ENCODE assay signal across 8 cellular contexts in the genomic region with DNA sequence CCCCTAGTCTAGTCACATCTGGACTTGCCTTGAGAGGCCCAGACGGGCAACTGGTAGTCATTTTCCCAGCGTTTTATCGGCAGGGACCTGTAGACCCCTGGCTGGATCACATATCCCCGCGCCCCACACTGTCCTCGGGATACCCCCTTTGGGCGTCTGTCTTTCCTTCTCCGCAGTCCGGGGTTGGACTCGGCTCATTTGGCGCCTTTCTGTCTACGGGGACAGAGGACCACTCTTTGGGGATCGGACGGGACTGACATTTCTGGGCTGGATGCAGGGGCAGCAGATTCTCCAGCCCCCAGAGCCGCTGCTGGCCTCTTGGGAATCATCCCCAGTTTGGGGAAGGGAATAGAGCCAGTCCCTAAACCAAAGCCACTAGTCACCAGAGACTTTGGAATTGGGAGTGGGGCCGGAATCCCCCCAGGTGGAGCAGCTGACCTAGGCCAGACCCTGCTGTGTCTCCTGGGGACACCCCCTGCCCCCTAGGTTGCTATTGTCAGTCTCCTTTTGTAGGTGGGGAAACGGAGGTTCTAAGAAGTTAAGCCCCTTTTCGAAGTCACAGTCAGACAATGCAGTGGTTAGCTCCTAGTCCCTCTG. TPM values are rescaled to one million over a fixed set of nuclear protein-coding genes. Genes with fewer than 3 reads are reported as not detected.
A peak's percentile ranks its signal among the peaks of the same experiment; 100 is the strongest.
DNase-seq lines count a peak whose midpoint lies in the region; ATAC-seq and TF ChIP-seq lines count a peak whose summit lies in the region.

No MANE protein-coding gene starts in this region.

- H3K4me1 Mint-ChIP-seq in natural killer cell treated with Interleukin-12 subunit alpha and Interleukin-12 subunit beta and Interleukin-15 and Interleukin-18, amount 100 ng/mL, for 72 hours (ENCODE audit: low read depth in 2 of 2): peaks cover 40 to 41% of the 10 kb centered on the region in 2 donors

- peak overlapping the region; percentile 89 for H3K9ac ChIP-seq in Loucy (ENCODE audit: low read depth, low read length, poor library complexity, severe bottlenecking)

- peaks cover 4% of the 10 kb centered on the region for H3K36me3 Mint-ChIP-seq in natural killer cell treated with Interleukin-12 subunit alpha and Interleukin-12 subunit beta and Interleukin-15 and Interleukin-18, amount 100 ng/mL, for 72 hours

- peak overlapping the region; percentile 92 for H3K27ac ChIP-seq in effector memory CD4-positive, alpha-beta T cell (ENCODE audit: insufficient read depth, low read length, poor library complexity, severe bottlenecking)

- H3K36me3 ChIP-seq in Loucy (ENCODE audit: insufficient read depth, low read length): no peaks in the 10 kb centered on the region
- H3K36me3 ChIP-seq in effector memory CD4-positive, alpha-beta T cell (ENCODE audit: control insufficient read depth, insufficient read depth, low read length): peaks cover 3% of the 10 kb centered on the region

- no peaks in the 10 kb centered on the region for H3F3A ChIP-seq in Loucy (ENCODE audit: low read depth)

- peak overlapping the region; percentile 91 for H3K4me3 Mint-ChIP-seq in natural killer cell treated with Interleukin-12 subunit alpha and Interleukin-12 subunit beta and Interleukin-15 and Interleukin-18, amount 100 ng/mL, for 72 hours

- H3K79me2 ChIP-seq in Loucy (ENCODE audit: insufficient read depth, low read length): peaks cover 39% of the 10 kb centered on the region

- H3K4me3 ChIP-seq in GM12865 (ENCODE audit: low read depth, low read length) (peak overlapping the region; percentile 96), Loucy (ENCODE audit: low read length, poor library complexity, severe bottlenecking) (peak overlapping the region; percentile 88)
- H3K4me3 ChIP-seq in effector memory CD4-positive, alpha-beta T cell (ENCODE audit: insufficient read depth, low read depth, low read length, poor library complexity, severe bottlenecking): peak overlapping the region; percentile 73

- no peaks in the 10 kb centered on the region for H3K9me3 ChIP-seq in Loucy (ENCODE audit: insufficient read depth, low read depth, low read length)
- H3K9me3 ChIP-seq in effector memory CD4-positive, alpha-beta T cell (ENCODE audit: control insufficient read depth, low read length): no peaks in the 10 kb centered on the region

- H3K4me1 ChIP-seq in Loucy (ENCODE audit: insufficient read depth, low read length, poor library complexity, severe bottlenecking): peaks cover 58% of the 10 kb centered on the region
- H3K4me1 ChIP-seq in effector memory CD4-positive, alpha-beta T cell (ENCODE audit: control insufficient read depth, insufficient read depth, low read length, poor library complexity, severe bottlenecking): peaks cover 20% of the 10 kb centered on the region

- H3K27ac Mint-ChIP-seq in natural killer cell treated with Interleukin-12 subunit alpha and Interleukin-12 subunit beta and Interleukin-15 and Interleukin-18, amount 100 ng/mL, for 72 hours: peak overlapping the region; percentile 82 to 93

- TF ChIP-seq CTCF in GM12865 (IDR thresholded peaks at IDR 0.05; ENCODE audit: insufficient read depth, low read depth, low read length, missing control alignments) (no peak), Loucy (conservative IDR thresholded peaks at IDR 0.05; ENCODE audit: low read length) (no peak)

- peak overlapping the region; percentile 98 for H3K4me2 ChIP-seq in Loucy (ENCODE audit: low read depth, low read length, poor library complexity, severe bottlenecking)

- no peaks in the 10 kb centered on the region for H3K9me2 ChIP-seq in Loucy (replicated peaks; ENCODE audit: low read depth, low read length)

- H2AFZ ChIP-seq in Loucy (ENCODE audit: low read length): peak overlapping the region; percentile 87

- H3K27me3 Mint-ChIP-seq in natural killer cell treated with Interleukin-12 subunit alpha and Interleukin-12 subunit beta and Interleukin-15 and Interleukin-18, amount 100 ng/mL, for 72 hours: no peaks in the 10 kb centered on the region

- no peaks in the 10 kb centered on the region for H4K20me1 ChIP-seq in Loucy (ENCODE audit: insufficient read depth, low read length, poor library complexity, severe bottlenecking)

- H3K9me3 Mint-ChIP-seq in natural killer cell treated with Interleukin-12 subunit alpha and Interleukin-12 subunit beta and Interleukin-15 and Interleukin-18, amount 100 ng/mL, for 72 hours: no peaks in the 10 kb centered on the region

- ATAC-seq in natural killer cell treated with Interleukin-12 subunit alpha and Interleukin-12 subunit beta and Interleukin-15 and Interleukin-18, amount 100 ng/mL, for 72 hours: peak in 1 of 2 donors; percentile 4
- ATAC-seq in GM18861 (IDR thresholded peaks at IDR 0.05; ENCODE audit: unreplicated experiment): no peak

- DNase-seq in GM12865 (ENCODE audit: low read depth) (no peak), GDM1 (lab: John Stamatoyannopoulos, UW) (no peak), NCI-H2029 (lab: John Stamatoyannopoulos, UW) (no peak), NCI-H446 treated with DMSO at 0.1 percent for 48 hours (lab: John Stamatoyannopoulos, UW) (no peak)
- no peak for DNase-seq in effector memory CD4-positive, alpha-beta T cell
- no peak for DNase-seq in natural killer cell treated with Interleukin-12 subunit alpha and Interleukin-12 subunit beta and Interleukin-15 and Interleukin-18, amount 100 ng/mL, for 72 hours (ENCODE audit: low spot score)

- H3K27me3 ChIP-seq in Loucy (ENCODE audit: insufficient read depth, low read length, poor library complexity, severe bottlenecking): no peaks in the 10 kb centered on the region
- no peaks in the 10 kb centered on the region for H3K27me3 ChIP-seq in effector memory CD4-positive, alpha-beta T cell (replicated peaks; ENCODE audit: control insufficient read depth, insufficient read depth, low read length, poor library complexity, severe bottlenecking)

RNA-seq across cellular contexts. Expression of gene FAM110A, which starts 0.7 kb away (rescaled TPM):
- total RNA-seq in natural killer cell treated with Interleukin-12 subunit alpha and Interleukin-12 subunit beta and Interleukin-15 and Interleukin-18, amount 100 ng/mL, for 72 hours: 10 to 100 TPM; 29.6 to 58.2 TPM
